Comparison of ENCODE assay signal across 17 cellular contexts in the genomic region with DNA sequence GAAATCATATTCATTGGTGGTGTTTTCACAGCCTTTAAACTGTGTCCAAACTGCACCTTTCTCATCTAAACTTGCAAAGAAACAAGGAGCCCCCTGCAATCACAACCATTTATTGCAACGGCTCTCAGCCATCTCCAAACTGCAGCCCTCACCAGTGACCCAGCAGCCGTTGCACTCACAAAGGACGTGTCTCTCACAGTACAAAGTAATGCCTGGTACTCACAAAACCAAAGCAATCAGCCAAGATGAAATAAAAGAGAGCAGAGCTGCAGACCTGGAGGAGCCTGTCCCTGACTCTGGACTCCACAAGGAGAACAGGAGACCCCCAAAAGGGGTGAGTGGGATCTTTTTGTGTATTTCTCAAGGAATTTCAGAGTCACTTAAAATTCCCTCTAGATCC. TPM values are rescaled to one million over a fixed set of nuclear protein-coding genes. Genes with fewer than 3 reads are reported as not detected.
A peak's percentile ranks its signal among the peaks of the same experiment; 100 is the strongest.
DNase-seq lines count a peak whose midpoint lies in the region; ATAC-seq and TF ChIP-seq lines count a peak whose summit lies in the region.
"Had no signal": no experiment of that assay in that cellular context is flagged by ENCODE, and none has a peak within 500 bp of the region (broad histone marks: within the 10 kb centered on the region; RNA-seq: fewer than 3 reads in every experiment).

No MANE protein-coding gene starts in this region.

- intact Hi-C loops in OCI-LY7 (cut with micrococcal nuclease; ENCODE audit: unreplicated experiment) = no loop called here
- intact Hi-C loops in tibial artery (cut with DNase I; ENCODE audit: low total_unique reads) = no loop called here

- peaks cover 31% of the 10 kb centered on the region for H3K9me3 ChIP-seq in OCI-LY7 (ENCODE audit: low read length)
- no peaks in the 10 kb centered on the region for H3K9me3 ChIP-seq in tibial artery
- H3K9me3 ChIP-seq: Caco-2, gastroesophageal sphincter, prostate gland had no signal

- H3K79me2 ChIP-seq in OCI-LY7 (ENCODE audit: insufficient read depth, low read depth, low read length) = peaks cover 66% of the 10 kb centered on the region

- H3K27me3 Mint-ChIP-seq in activated CD8-positive, alpha-beta memory T cell treated with anti-CD3 and anti-CD28 coated beads, Interleukin-2, amount 10 ng/mL, durations not matched to agents 7 days and 5 days = no peaks in the 10 kb centered on the region
- H3K27me3 Mint-ChIP-seq in activated naive CD8-positive, alpha-beta T cell treated with anti-CD3 and anti-CD28 coated beads, Interleukin-2, amount 50 U/mL, for 24 hours = no peaks in the 10 kb centered on the region
- H3K27me3 Mint-ChIP-seq in stimulated activated naive B cell treated with anti-CD40 and anti-IgM and Interleukin-4, amounts not matched to agents 10 μg/mL and 1 μg/mL and 100 μg/mL, for 72 hours = no peaks in the 10 kb centered on the region
- peaks cover 40% of the 10 kb centered on the region for H3K27me3 Mint-ChIP-seq in HFFc6 (ENCODE audit: insufficient read depth)

- H3K4me1 ChIP-seq in OCI-LY7 (ENCODE audit: insufficient read depth, low read length, poor library complexity, severe bottlenecking) (peaks cover 55% of the 10 kb centered on the region), tibial artery (no peaks in the 10 kb centered on the region)
- H3K4me1 ChIP-seq: Caco-2, gastroesophageal sphincter, prostate gland had no signal

- H2AFZ ChIP-seq in OCI-LY7 (ENCODE audit: low read length) = no peak overlapping the region

- H3K9me2 ChIP-seq in OCI-LY7 (ENCODE audit: insufficient read depth, low read length) = no peaks in the 10 kb centered on the region

- peak overlapping the region; percentile 89 for H3K27ac Mint-ChIP-seq in activated CD8-positive, alpha-beta memory T cell treated with anti-CD3 and anti-CD28 coated beads, Interleukin-2, amount 10 ng/mL, durations not matched to agents 7 days and 5 days
- H3K27ac Mint-ChIP-seq in activated naive CD8-positive, alpha-beta T cell treated with anti-CD3 and anti-CD28 coated beads, Interleukin-2, amount 50 U/mL, for 24 hours = peak overlapping the region; percentile 86
- H3K27ac Mint-ChIP-seq in stimulated activated naive B cell treated with anti-CD40 and anti-IgM and Interleukin-4, amounts not matched to agents 10 μg/mL and 1 μg/mL and 100 μg/mL, for 72 hours = peak overlapping the region; percentile 33
- no peak overlapping the region for H3K27ac Mint-ChIP-seq in HFFc6

- TF ChIP-seq CTCF in OCI-LY7 (conservative IDR thresholded peaks at IDR 0.05; ENCODE audit: low read length) (no peak), HFFc6 (IDR thresholded peaks at IDR 0.05) (no peak), tibial artery (IDR thresholded peaks at IDR 0.05) (no peak)

- peak overlapping the region; percentile 59 for H3K4me3 Mint-ChIP-seq in activated CD8-positive, alpha-beta memory T cell treated with anti-CD3 and anti-CD28 coated beads, Interleukin-2, amount 10 ng/mL, durations not matched to agents 7 days and 5 days
- peak overlapping the region; percentile 54 for H3K4me3 Mint-ChIP-seq in activated naive CD8-positive, alpha-beta T cell treated with anti-CD3 and anti-CD28 coated beads, Interleukin-2, amount 50 U/mL, for 24 hours
- H3K4me3 Mint-ChIP-seq in stimulated activated naive B cell treated with anti-CD40 and anti-IgM and Interleukin-4, amounts not matched to agents 10 μg/mL and 1 μg/mL and 100 μg/mL, for 72 hours = peak overlapping the region; percentile 29 to 70
- H3K4me3 Mint-ChIP-seq in HFFc6 = no peak overlapping the region

- no peak overlapping the region for H3K4me3 ChIP-seq in OCI-LY7 (ENCODE audit: low read depth, low read length, poor library complexity, severe bottlenecking)
- no peak overlapping the region for H3K4me3 ChIP-seq in tibial artery
- H3K4me3 ChIP-seq: gastroesophageal sphincter, prostate gland, smooth muscle cell had no signal

- H3K36me3 ChIP-seq in OCI-LY7 (ENCODE audit: insufficient read depth, low read length) (peaks cover 92% of the 10 kb centered on the region), tibial artery (no peaks in the 10 kb centered on the region)
- H3K36me3 ChIP-seq: gastroesophageal sphincter, prostate gland had no signal

- peaks cover 76% of the 10 kb centered on the region for H3K4me1 Mint-ChIP-seq in activated CD8-positive, alpha-beta memory T cell treated with anti-CD3 and anti-CD28 coated beads, Interleukin-2, amount 10 ng/mL, durations not matched to agents 7 days and 5 days
- H3K4me1 Mint-ChIP-seq in activated naive CD8-positive, alpha-beta T cell treated with anti-CD3 and anti-CD28 coated beads, Interleukin-2, amount 50 U/mL, for 24 hours = peaks cover 82% of the 10 kb centered on the region
- peaks cover 40 to 71% of the 10 kb centered on the region in 2 donors for H3K4me1 Mint-ChIP-seq in stimulated activated naive B cell treated with anti-CD40 and anti-IgM and Interleukin-4, amounts not matched to agents 10 μg/mL and 1 μg/mL and 100 μg/mL, for 72 hours
- H3K4me1 Mint-ChIP-seq in HFFc6 (ENCODE audit: low read depth) = no peaks in the 10 kb centered on the region

- POLR2A ChIA-PET in OCI-LY7 (lab: Charles Lee) = no interaction called here

- H3K27me3 ChIP-seq in tibial artery = peaks cover 0 to 5% of the 10 kb centered on the region in 2 donors

- BruUV-seq in OCI-LY7 (replicated peaks; lab: Mats Ljungman, UMichigan) = no TSS peak

- H4K20me1 ChIP-seq in OCI-LY7 (ENCODE audit: insufficient read depth, low read length) = no peaks in the 10 kb centered on the region

- no peak for ATAC-seq in activated CD8-positive, alpha-beta memory T cell treated with anti-CD3 and anti-CD28 coated beads, Interleukin-2, amount 10 ng/mL, durations not matched to agents 7 days and 5 days
- ATAC-seq in activated naive CD8-positive, alpha-beta T cell treated with anti-CD3 and anti-CD28 coated beads, Interleukin-2, amount 50 U/mL, for 24 hours = no peak
- ATAC-seq in stimulated activated naive B cell treated with anti-CD40 and anti-IgM and Interleukin-4, amounts not matched to agents 10 μg/mL and 1 μg/mL and 100 μg/mL, for 72 hours (replicated peaks) = no peak
- ATAC-seq: gastroesophageal sphincter had no signal

- no peak overlapping the region for H3K4me2 ChIP-seq in OCI-LY7 (ENCODE audit: low read length)
- H3K4me2 ChIP-seq: smooth muscle cell had no signal

- H3K27ac ChIP-seq in OCI-LY7 (ENCODE audit: low read depth, low read length, poor library complexity, severe bottlenecking) = peak overlapping the region; percentile 12
- no peak overlapping the region for H3K27ac ChIP-seq in tibial artery
- H3K27ac ChIP-seq: gastroesophageal sphincter, prostate gland had no signal

- no peaks in the 10 kb centered on the region for H3K9me3 Mint-ChIP-seq in activated CD8-positive, alpha-beta memory T cell treated with anti-CD3 and anti-CD28 coated beads, Interleukin-2, amount 10 ng/mL, durations not matched to agents 7 days and 5 days (ENCODE audit: low read depth)
- peaks cover 4% of the 10 kb centered on the region for H3K9me3 Mint-ChIP-seq in activated naive CD8-positive, alpha-beta T cell treated with anti-CD3 and anti-CD28 coated beads, Interleukin-2, amount 50 U/mL, for 24 hours
- H3K9me3 Mint-ChIP-seq in stimulated activated naive B cell treated with anti-CD40 and anti-IgM and Interleukin-4, amounts not matched to agents 10 μg/mL and 1 μg/mL and 100 μg/mL, for 72 hours = no peaks in the 10 kb centered on the region
- H3K9me3 Mint-ChIP-seq in HFFc6 = peaks cover 5% of the 10 kb centered on the region; the same call in 1 of the 2 replicates

- peak; percentile 50 for DNase-seq in activated CD8-positive, alpha-beta memory T cell treated with anti-CD3 and anti-CD28 coated beads, Interleukin-2, amount 10 ng/mL, durations not matched to agents 7 days and 5 days
- DNase-seq in activated CD8-positive, alpha-beta memory T cell treated with anti-CD3 and anti-CD28 coated beads, Interleukin-2, amount 50 U/mL, for 4 hours = no peak
- DNase-seq in OCI-LY7 (ENCODE audit: low spot score) (no peak), NCI-H82 treated with DMSO at 0.1 percent for 48 hours (lab: John Stamatoyannopoulos, UW; ENCODE audit: unreplicated experiment) (no peak), HFFc6 (no peak), tibial artery (no peak)
- no peak for DNase-seq in activated naive CD8-positive, alpha-beta T cell treated with anti-CD3 and anti-CD28 coated beads, Interleukin-2, amount 50 U/mL, for 24 hours
- DNase-seq in stimulated activated naive B cell treated with anti-CD40 and anti-IgM and Interleukin-4, amounts not matched to agents 10 μg/mL and 1 μg/mL and 100 μg/mL, for 72 hours = no peak
- DNase-seq: Caco-2, KBM-7, NCI-H1105 treated with DMSO at 0.1 percent for 48 hours, NCI-H2171, SW 1271 had no signal

- CTCF ChIA-PET in activated CD8-positive, alpha-beta memory T cell treated with anti-CD3 and anti-CD28 coated beads, Interleukin-2, amount 10 ng/mL, durations not matched to agents 7 days and 5 days (lab: Charles Lee) = interaction anchor here (0.6 to 23.1 kb wide), 7 partner anchors 8 to 440 kb away, joined by 3 to 497 read pairs (median 12); no protein-coding TSS in a partner anchor
- CTCF ChIA-PET in OCI-LY7 (lab: Charles Lee; ENCODE audit: unreplicated experiment) = no interaction called here

- peaks cover 75% of the 10 kb centered on the region for H3K36me3 Mint-ChIP-seq in activated CD8-positive, alpha-beta memory T cell treated with anti-CD3 and anti-CD28 coated beads, Interleukin-2, amount 10 ng/mL, durations not matched to agents 7 days and 5 days
- H3K36me3 Mint-ChIP-seq in activated naive CD8-positive, alpha-beta T cell treated with anti-CD3 and anti-CD28 coated beads, Interleukin-2, amount 50 U/mL, for 24 hours (ENCODE audit: low read depth) = peaks cover 68% of the 10 kb centered on the region
- peaks cover 36 to 50% of the 10 kb centered on the region in 2 donors for H3K36me3 Mint-ChIP-seq in stimulated activated naive B cell treated with anti-CD40 and anti-IgM and Interleukin-4, amounts not matched to agents 10 μg/mL and 1 μg/mL and 100 μg/mL, for 72 hours
- no peaks in the 10 kb centered on the region for H3K36me3 Mint-ChIP-seq in HFFc6 (ENCODE audit: low read depth)

RNA-seq across cellular contexts. Expression of a gene that starts 20.2 kb away (rescaled TPM):
- total RNA-seq in activated CD8-positive, alpha-beta memory T cell treated with anti-CD3 and anti-CD28 coated beads, Interleukin-2, amount 10 ng/mL, durations not matched to agents 7 days and 5 days = 10 to 100 TPM; 54.6 to 57.1 TPM
- 25.9 and 40.8 TPM in 2 replicates for total RNA-seq in OCI-LY7 (2014; rRNA removed; shearing (Covaris generic))
- total RNA-seq in OCI-LY7 (2022) = 52.5 and 56.0 TPM in 2 replicates
- total RNA-seq in HFFc6 (2021; fragmentation: NEBNext Ultra II Directional; extraction: Animal tissue kit (Norgen Biotek cat#: 25700)) = not detected
- total RNA-seq: Caco-2, epithelial cell of proximal tubule, smooth muscle cell had no signal

Comparison
In these comparisons a context has a peak if more than half of its experiments do, and no peak if none do; other contexts are left out.
1. RNA of a gene that starts 20.2 kb away (total RNA-seq): 54.6 to 57.1 TPM in activated CD8-positive, alpha-beta memory T cell treated with anti-CD3 and anti-CD28 coated beads, Interleukin-2, amount 10 ng/mL, durations not matched to agents 7 days and 5 days and 25.9 to 56.0 TPM in OCI-LY7; not detected in HFFc6; every median in the first group is over 10 times any median in the second.